27 cellular contexts compared by ENCODE assay signal in genomic region chr3:4471907-4472306, GRCh38.
"Had no signal": no experiment of that assay in that cellular context is flagged by ENCODE, and none has a peak within 500 bp of the region (broad histone marks: within the 10 kb centered on the region; RNA-seq: fewer than 3 reads in every experiment).

No MANE protein-coding gene starts in this region.

- H3K9me3 ChIP-seq: adrenal gland, left lung, mucosa of descending colon, thoracic aorta had no signal

- ATAC-seq: left lung; mucosa of descending colon; natural killer cell treated with Interleukin-12 subunit alpha and Interleukin-12 subunit beta and Interleukin-15 and Interleukin-18, amount 100 ng/mL, for 72 hours; sciatic nerve had no signal

- H3K36me3 ChIP-seq: adrenal gland, brain microvascular endothelial cell, left lung, thoracic aorta had no signal

- H3K27me3 ChIP-seq: adrenal gland, left lung had no signal

- H3K4me3 ChIP-seq: adrenal gland, left lung, lung, mucosa of descending colon, skin epidermis, thoracic aorta had no signal

- H3K27ac ChIP-seq: adrenal gland, brain microvascular endothelial cell, left lung, skin epidermis, thoracic aorta had no signal

- DNase-seq: activated CD4-positive, alpha-beta memory T cell treated with anti-CD3 and anti-CD28 coated beads for 36 hours; activated CD4-positive, alpha-beta T cell treated with anti-CD3 and anti-CD28 coated beads, Interleukin-2, amount 10 ng/mL, durations not matched to agents 24 days and 14 days; activated CD4-positive, CD25-positive, alpha-beta regulatory T cell treated with anti-CD3 and anti-CD28 coated beads, Interleukin-2, amount 50 U/mL, for 72 hours; activated CD8-positive, alpha-beta memory T cell treated with anti-CD3 and anti-CD28 coated beads, Interleukin-2, amount 50 U/mL, for 4 hours; activated effector memory CD4-positive, alpha-beta T cell treated with anti-CD3 and anti-CD28 coated beads, Interleukin-2, amount 50 U/mL, for 16 hours; activated naive CD4-positive, alpha-beta T cell treated with anti-CD3 and anti-CD28 coated beads for 36 hours; activated naive CD8-positive, alpha-beta T cell treated with anti-CD3 and anti-CD28 coated beads for 36 hours; activated T-cell treated with anti-CD3 and anti-CD28 coated beads, Interleukin-2, amount 50 U/mL, for 1 hour; aorta; brain microvascular endothelial cell; cortex of kidney; head of caudate nucleus; hypothalamus; immature natural killer cell; left lung; mesendoderm; mucosa of descending colon; stimulated activated CD4-positive, alpha-beta T cell treated with anti-CD3 and anti-CD28 coated beads, Interleukin-12 subunit alpha, Interleukin-12 subunit beta, amount 100 ng/mL, for 4 hours; stimulated activated CD4-positive, alpha-beta T cell treated with anti-CD3 and anti-CD28 coated beads, Interleukin-4, amount 100 ng/mL, for 1 hour; SW 1271; T-helper 9 cell had no signal
